Comparison of ENCODE assay signal across 23 cellular contexts in the genomic region with DNA sequence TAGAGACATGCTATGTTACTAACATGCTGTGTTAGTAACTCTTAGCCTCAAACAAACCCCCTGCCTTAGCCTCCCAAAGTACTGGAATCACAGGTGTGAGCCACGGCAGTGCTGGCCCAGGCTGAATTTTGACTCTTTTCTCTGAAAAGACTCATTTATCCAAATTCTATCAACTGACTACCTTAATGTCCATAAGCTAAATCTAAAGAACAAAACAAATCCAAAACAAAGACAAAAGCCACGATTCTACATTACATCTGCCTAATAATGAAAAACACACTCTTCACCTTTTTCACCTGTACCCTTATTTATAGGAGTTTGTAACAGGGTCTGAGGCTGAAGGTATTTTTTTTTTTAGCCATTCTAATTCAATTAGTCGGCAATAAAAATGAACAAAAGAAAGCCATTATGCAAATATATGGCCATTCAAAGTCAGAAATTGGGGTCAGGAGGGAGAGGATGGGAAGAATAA.
"Had no signal": no experiment of that assay in that cellular context is flagged by ENCODE, and none has a peak within 500 bp of the region (broad histone marks: within the 10 kb centered on the region; RNA-seq: fewer than 3 reads in every experiment).

No MANE protein-coding gene starts in this region.

- H3K9me3 Mint-ChIP-seq: neural progenitor cell; stimulated activated memory B cell treated with anti-CD40 and anti-IgM and Interleukin-4, amounts not matched to agents 10 μg/mL and 1 μg/mL and 100 μg/mL, for 72 hours had no signal

- H3K4me3 ChIP-seq: dorsolateral prefrontal cortex, heart right ventricle, lung, neural progenitor cell, ovary, testis, tibial nerve, upper lobe of right lung, vagina had no signal

- H3K4me3 Mint-ChIP-seq: natural killer cell treated with Interleukin-12 subunit alpha and Interleukin-12 subunit beta and Interleukin-15 and Interleukin-18, amount 100 ng/mL, for 72 hours; neural progenitor cell; stimulated activated memory B cell treated with anti-CD40 and anti-IgM and Interleukin-4, amounts not matched to agents 10 μg/mL and 1 μg/mL and 100 μg/mL, for 72 hours; stimulated activated naive CD8-positive, alpha-beta T cell treated with anti-CD3 and anti-CD28 coated beads, Interleukin-15, amount 100 ng/mL, for 72 hours had no signal

- H3K27ac Mint-ChIP-seq: natural killer cell treated with Interleukin-12 subunit alpha and Interleukin-12 subunit beta and Interleukin-15 and Interleukin-18, amount 100 ng/mL, for 72 hours; neural progenitor cell; stimulated activated memory B cell treated with anti-CD40 and anti-IgM and Interleukin-4, amounts not matched to agents 10 μg/mL and 1 μg/mL and 100 μg/mL, for 72 hours had no signal

- DNase-seq: cortex of kidney; dorsolateral prefrontal cortex; effector CD8-positive, alpha-beta T cell; heart right ventricle; left colon; left ventricle myocardium superior; mesenchymal stem cell; midbrain; nucleus accumbens; ovary; right cardiac atrium; small intestine; stimulated activated CD4-positive, alpha-beta T cell treated with anti-CD3 and anti-CD28 coated beads, Interleukin-4, amount 100 ng/mL, for 1 hour; stimulated activated naive CD8-positive, alpha-beta T cell treated with anti-CD3 and anti-CD28 coated beads, Interleukin-15, amount 100 ng/mL, for 72 hours; testis; upper lobe of right lung had no signal

- H3K9me3 ChIP-seq: heart right ventricle, testis, tibial nerve, upper lobe of right lung, vagina had no signal

- ATAC-seq: esophagus mucosa; heart right ventricle; left colon; left ventricle myocardium superior; natural killer cell treated with Interleukin-12 subunit alpha and Interleukin-12 subunit beta and Interleukin-15 and Interleukin-18, amount 100 ng/mL, for 72 hours; right cardiac atrium; stimulated activated memory B cell treated with anti-CD40 and anti-IgM and Interleukin-4, amounts not matched to agents 10 μg/mL and 1 μg/mL and 100 μg/mL, for 72 hours; stimulated activated naive CD8-positive, alpha-beta T cell treated with anti-CD3 and anti-CD28 coated beads, Interleukin-15, amount 100 ng/mL, for 72 hours; upper lobe of right lung had no signal

- H3K27me3 ChIP-seq: neural progenitor cell, ovary, testis, tibial nerve, upper lobe of right lung, vagina had no signal

- H3K36me3 Mint-ChIP-seq: natural killer cell treated with Interleukin-12 subunit alpha and Interleukin-12 subunit beta and Interleukin-15 and Interleukin-18, amount 100 ng/mL, for 72 hours; neural progenitor cell; stimulated activated memory B cell treated with anti-CD40 and anti-IgM and Interleukin-4, amounts not matched to agents 10 μg/mL and 1 μg/mL and 100 μg/mL, for 72 hours had no signal

- H3K9ac ChIP-seq: neural progenitor cell had no signal

- H3K4me1 ChIP-seq: heart right ventricle, testis, tibial nerve, upper lobe of right lung, vagina had no signal

- H3K36me3 ChIP-seq: heart right ventricle, neural progenitor cell, ovary, tibial nerve, upper lobe of right lung, vagina had no signal

- H3K4me1 Mint-ChIP-seq: neural progenitor cell; stimulated activated memory B cell treated with anti-CD40 and anti-IgM and Interleukin-4, amounts not matched to agents 10 μg/mL and 1 μg/mL and 100 μg/mL, for 72 hours; stimulated activated naive CD8-positive, alpha-beta T cell treated with anti-CD3 and anti-CD28 coated beads, Interleukin-15, amount 100 ng/mL, for 72 hours had no signal

- H3K27me3 Mint-ChIP-seq: natural killer cell treated with Interleukin-12 subunit alpha and Interleukin-12 subunit beta and Interleukin-15 and Interleukin-18, amount 100 ng/mL, for 72 hours; stimulated activated memory B cell treated with anti-CD40 and anti-IgM and Interleukin-4, amounts not matched to agents 10 μg/mL and 1 μg/mL and 100 μg/mL, for 72 hours; stimulated activated naive CD8-positive, alpha-beta T cell treated with anti-CD3 and anti-CD28 coated beads, Interleukin-15, amount 100 ng/mL, for 72 hours had no signal

- H3K27ac ChIP-seq: dorsolateral prefrontal cortex, heart right ventricle, neural progenitor cell, ovary, testis, tibial nerve, upper lobe of right lung, vagina had no signal
